Comparison of ENCODE assay signal across 1 cellular context in the genomic region with DNA sequence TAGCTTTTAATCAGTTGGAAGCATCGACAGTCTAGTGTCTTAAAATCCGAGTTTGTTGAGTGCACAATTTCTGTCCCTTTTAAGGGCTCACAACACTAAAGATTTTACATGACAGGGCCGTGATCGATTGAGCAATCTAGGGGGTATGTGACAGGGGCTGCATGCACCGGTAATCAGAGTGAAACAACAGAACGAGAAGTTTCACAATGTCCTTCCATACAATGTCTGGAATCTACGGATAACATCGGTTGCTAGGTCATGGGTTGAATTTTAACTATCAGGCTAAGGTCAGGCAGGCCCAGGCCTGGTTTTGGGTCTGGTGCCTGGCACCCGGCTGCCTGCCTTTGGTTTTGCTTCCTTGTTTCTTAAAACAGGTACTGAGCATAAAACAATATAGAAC.
TF ChIP-seq lines count a peak whose summit lies in the region.
"Not testable (repeated sequence)": the region's sequence is repeated elsewhere in the genome, so short reads cannot be mapped to it uniquely, and the experiment has no call there.

No MANE protein-coding gene starts in this region.

TF ChIP-seq in HepG2, 621 proteins besides CTCF, POLR2A, EP300 and RAD21 (continued from another document and continues in another):
- TF ChIP-seq MIER3 (CRISPR knock-in tag; IDR thresholded peaks at IDR 0.05; ENCODE audit: borderline replicate concordance) (peak; percentile 38; the same call in 1 of the 2 replicates), CEBPB (IDR thresholded peaks at IDR 0.05; ENCODE audit: borderline replicate concordance, low read depth, low read length) (peak; percentile 93), PAXIP1 (CRISPR knock-in tag; conservative IDR thresholded peaks at IDR 0.05) (peak; percentile 77), ZMYM3 (CRISPR knock-in tag; IDR thresholded peaks at IDR 0.05) (peak; percentile 56; the same call in 1 of the 2 replicates), GATAD1 (CRISPR knock-in tag; IDR thresholded peaks at IDR 0.05) (peak; percentile 33; the same call in 1 of the 2 replicates), TBX2 (CRISPR knock-in tag; IDR thresholded peaks at IDR 0.05; ENCODE audit: borderline replicate concordance) (peak; percentile 56; the same call in 1 of the 2 replicates), THAP11 (CRISPR knock-in tag; IDR thresholded peaks at IDR 0.05) (0 out of 2 replicates have a peak, but pooled peaks have one; percentile 13), FOXA1 (CRISPR knock-in tag; IDR thresholded peaks at IDR 0.05) (peak; percentile 30; the same call in 1 of the 2 replicates), CREM (IDR thresholded peaks at IDR 0.05) (0 out of 2 replicates have a peak, but pooled peaks have one; percentile 25), ZNF3 (CRISPR knock-in tag; IDR thresholded peaks at IDR 0.05) (peak; percentile 99), CEBPG (CRISPR knock-in tag; IDR thresholded peaks at IDR 0.05) (peak; percentile 97), ZFP90 (CRISPR knock-in tag; IDR thresholded peaks at IDR 0.05; ENCODE audit: borderline replicate concordance) (0 out of 2 replicates have a peak, but pooled peaks have one; percentile 51), TGIF2 (CRISPR knock-in tag; IDR thresholded peaks at IDR 0.05) (peak; percentile 83; the same call in 1 of the 2 replicates), TARDBP (CRISPR knock-in tag; IDR thresholded peaks at IDR 0.05) (peak; percentile 51; the same call in 1 of the 2 replicates), ZNF331 (CRISPR knock-in tag; IDR thresholded peaks at IDR 0.05) (peak; percentile 61), SALL2 (CRISPR knock-in tag; IDR thresholded peaks at IDR 0.05) (0 out of 2 replicates have a peak, but pooled peaks have one; percentile 50), SAP130 (CRISPR knock-in tag; IDR thresholded peaks at IDR 0.05; ENCODE audit: low read depth) (peak; percentile 81), ONECUT2 (CRISPR knock-in tag; IDR thresholded peaks at IDR 0.05) (peak; percentile 50; the same call in 1 of the 2 replicates), ASH2L (IDR thresholded peaks at IDR 0.05; ENCODE audit: insufficient read length, low read depth, low read length) (peak; percentile 58), HOXD1 (CRISPR knock-in tag; IDR thresholded peaks at IDR 0.05) (peak; percentile 83), ZNF12 (CRISPR knock-in tag; IDR thresholded peaks at IDR 0.05) (peak; percentile 80), KLF16 (CRISPR knock-in tag; IDR thresholded peaks at IDR 0.05) (0 out of 4 replicates have a peak, but pooled peaks of 1 of the 2 experiments have one; percentile 39), NCOA2 (CRISPR knock-in tag; IDR thresholded peaks at IDR 0.05) (peak; percentile 68), ZNF614 (CRISPR knock-in tag; IDR thresholded peaks at IDR 0.05; ENCODE audit: borderline replicate concordance) (peak; percentile 77; the same call in 1 of the 2 replicates), TBL1XR1 (IDR thresholded peaks at IDR 0.05; ENCODE audit: borderline replicate concordance, low read length, partially characterized antibody) (peak; percentile 26), RXRA (CRISPR knock-in tag; IDR thresholded peaks at IDR 0.05) (peak; percentile 52; the same call in 1 of the 2 replicates), HOXA3 (CRISPR knock-in tag; IDR thresholded peaks at IDR 0.05) (peak; percentile 34; the same call in 1 of the 2 replicates)
- TF ChIP-seq, protein P1, sequence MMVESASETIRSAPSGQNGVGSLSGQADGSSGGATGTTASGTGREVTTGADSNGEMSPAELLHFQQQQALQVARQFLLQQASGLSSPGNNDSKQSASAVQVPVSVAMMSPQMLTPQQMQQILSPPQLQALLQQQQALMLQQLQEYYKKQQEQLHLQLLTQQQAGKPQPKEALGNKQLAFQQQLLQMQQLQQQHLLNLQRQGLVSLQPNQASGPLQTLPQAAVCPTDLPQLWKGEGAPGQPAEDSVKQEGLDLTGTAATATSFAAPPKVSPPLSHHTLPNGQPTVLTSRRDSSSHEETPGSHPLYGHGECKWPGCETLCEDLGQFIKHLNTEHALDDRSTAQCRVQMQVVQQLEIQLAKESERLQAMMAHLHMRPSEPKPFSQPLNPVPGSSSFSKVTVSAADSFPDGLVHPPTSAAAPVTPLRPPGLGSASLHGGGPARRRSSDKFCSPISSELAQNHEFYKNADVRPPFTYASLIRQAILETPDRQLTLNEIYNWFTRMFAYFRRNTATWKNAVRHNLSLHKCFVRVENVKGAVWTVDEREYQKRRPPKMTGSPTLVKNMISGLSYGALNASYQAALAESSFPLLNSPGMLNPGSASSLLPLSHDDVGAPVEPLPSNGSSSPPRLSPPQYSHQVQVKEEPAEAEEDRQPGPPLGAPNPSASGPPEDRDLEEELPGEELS (CRISPR knock-in tag; IDR thresholded peaks at IDR 0.05): peak; percentile 83
- TF ChIP-seq, protein P2, sequence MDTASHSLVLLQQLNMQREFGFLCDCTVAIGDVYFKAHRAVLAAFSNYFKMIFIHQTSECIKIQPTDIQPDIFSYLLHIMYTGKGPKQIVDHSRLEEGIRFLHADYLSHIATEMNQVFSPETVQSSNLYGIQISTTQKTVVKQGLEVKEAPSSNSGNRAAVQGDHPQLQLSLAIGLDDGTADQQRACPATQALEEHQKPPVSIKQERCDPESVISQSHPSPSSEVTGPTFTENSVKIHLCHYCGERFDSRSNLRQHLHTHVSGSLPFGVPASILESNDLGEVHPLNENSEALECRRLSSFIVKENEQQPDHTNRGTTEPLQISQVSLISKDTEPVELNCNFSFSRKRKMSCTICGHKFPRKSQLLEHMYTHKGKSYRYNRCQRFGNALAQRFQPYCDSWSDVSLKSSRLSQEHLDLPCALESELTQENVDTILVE (CRISPR knock-in tag; IDR thresholded peaks at IDR 0.05): peak; percentile 47; the same call in 1 of the 2 replicates
- TF ChIP-seq, protein P3, sequence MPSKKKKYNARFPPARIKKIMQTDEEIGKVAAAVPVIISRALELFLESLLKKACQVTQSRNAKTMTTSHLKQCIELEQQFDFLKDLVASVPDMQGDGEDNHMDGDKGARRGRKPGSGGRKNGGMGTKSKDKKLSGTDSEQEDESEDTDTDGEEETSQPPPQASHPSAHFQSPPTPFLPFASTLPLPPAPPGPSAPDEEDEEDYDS (CRISPR knock-in tag; IDR thresholded peaks at IDR 0.05): 0 out of 2 replicates have a peak, but pooled peaks have one; percentile 10
- not testable (repeated sequence) for TF ChIP-seq FOXA1 (IDR thresholded peaks at IDR 0.05); CREM (CRISPR knock-in tag; IDR thresholded peaks at IDR 0.05)
- TF ChIP-seq, protein P4, sequence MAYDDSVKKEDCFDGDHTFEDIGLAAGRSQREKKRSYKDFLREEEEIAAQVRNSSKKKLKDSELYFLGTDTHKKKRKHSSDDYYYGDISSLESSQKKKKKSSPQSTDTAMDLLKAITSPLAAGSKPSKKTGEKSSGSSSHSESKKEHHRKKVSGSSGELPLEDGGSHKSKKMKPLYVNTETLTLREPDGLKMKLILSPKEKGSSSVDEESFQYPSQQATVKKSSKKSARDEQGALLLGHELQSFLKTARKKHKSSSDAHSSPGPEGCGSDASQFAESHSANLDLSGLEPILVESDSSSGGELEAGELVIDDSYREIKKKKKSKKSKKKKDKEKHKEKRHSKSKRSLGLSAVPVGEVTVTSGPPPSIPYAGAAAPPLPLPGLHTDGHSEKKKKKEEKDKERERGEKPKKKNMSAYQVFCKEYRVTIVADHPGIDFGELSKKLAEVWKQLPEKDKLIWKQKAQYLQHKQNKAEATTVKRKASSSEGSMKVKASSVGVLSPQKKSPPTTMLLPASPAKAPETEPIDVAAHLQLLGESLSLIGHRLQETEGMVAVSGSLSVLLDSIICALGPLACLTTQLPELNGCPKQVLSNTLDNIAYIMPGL (CRISPR knock-in tag; IDR thresholded peaks at IDR 0.05; ENCODE audit: borderline replicate concordance in 1 of 2, low read depth in 1 of 2): 0 out of 4 replicates have a peak, but pooled peaks of 1 of the 2 experiments have one; percentile 4
- TF ChIP-seq, protein P5, sequence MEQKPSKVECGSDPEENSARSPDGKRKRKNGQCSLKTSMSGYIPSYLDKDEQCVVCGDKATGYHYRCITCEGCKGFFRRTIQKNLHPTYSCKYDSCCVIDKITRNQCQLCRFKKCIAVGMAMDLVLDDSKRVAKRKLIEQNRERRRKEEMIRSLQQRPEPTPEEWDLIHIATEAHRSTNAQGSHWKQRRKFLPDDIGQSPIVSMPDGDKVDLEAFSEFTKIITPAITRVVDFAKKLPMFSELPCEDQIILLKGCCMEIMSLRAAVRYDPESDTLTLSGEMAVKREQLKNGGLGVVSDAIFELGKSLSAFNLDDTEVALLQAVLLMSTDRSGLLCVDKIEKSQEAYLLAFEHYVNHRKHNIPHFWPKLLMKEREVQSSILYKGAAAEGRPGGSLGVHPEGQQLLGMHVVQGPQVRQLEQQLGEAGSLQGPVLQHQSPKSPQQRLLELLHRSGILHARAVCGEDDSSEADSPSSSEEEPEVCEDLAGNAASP (CRISPR knock-in tag; IDR thresholded peaks at IDR 0.05; ENCODE audit: borderline replicate concordance): peak; percentile 35; the same call in 1 of the 2 replicates
- TF ChIP-seq, protein P6, sequence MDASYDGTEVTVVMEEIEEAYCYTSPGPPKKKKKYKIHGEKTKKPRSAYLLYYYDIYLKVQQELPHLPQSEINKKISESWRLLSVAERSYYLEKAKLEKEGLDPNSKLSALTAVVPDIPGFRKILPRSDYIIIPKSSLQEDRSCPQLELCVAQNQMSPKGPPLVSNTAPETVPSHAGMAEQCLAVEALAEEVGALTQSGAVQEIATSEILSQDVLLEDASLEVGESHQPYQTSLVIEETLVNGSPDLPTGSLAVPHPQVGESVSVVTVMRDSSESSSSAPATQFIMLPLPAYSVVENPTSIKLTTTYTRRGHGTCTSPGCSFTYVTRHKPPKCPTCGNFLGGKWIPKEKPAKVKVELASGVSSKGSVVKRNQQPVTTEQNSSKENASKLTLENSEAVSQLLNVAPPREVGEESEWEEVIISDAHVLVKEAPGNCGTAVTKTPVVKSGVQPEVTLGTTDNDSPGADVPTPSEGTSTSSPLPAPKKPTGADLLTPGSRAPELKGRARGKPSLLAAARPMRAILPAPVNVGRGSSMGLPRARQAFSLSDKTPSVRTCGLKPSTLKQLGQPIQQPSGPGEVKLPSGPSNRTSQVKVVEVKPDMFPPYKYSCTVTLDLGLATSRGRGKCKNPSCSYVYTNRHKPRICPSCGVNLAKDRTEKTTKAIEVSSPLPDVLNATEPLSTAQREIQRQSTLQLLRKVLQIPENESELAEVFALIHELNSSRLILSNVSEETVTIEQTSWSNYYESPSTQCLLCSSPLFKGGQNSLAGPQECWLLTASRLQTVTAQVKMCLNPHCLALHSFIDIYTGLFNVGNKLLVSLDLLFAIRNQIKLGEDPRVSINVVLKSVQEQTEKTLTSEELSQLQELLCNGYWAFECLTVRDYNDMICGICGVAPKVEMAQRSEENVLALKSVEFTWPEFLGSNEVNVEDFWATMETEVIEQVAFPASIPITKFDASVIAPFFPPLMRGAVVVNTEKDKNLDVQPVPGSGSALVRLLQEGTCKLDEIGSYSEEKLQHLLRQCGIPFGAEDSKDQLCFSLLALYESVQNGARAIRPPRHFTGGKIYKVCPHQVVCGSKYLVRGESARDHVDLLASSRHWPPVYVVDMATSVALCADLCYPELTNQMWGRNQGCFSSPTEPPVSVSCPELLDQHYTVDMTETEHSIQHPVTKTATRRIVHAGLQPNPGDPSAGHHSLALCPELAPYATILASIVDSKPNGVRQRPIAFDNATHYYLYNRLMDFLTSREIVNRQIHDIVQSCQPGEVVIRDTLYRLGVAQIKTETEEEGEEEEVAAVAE (CRISPR knock-in tag; IDR thresholded peaks at IDR 0.05; ENCODE audit: borderline replicate concordance): peak; percentile 24; the same call in 1 of the 2 replicates
- TF ChIP-seq, protein P7, sequence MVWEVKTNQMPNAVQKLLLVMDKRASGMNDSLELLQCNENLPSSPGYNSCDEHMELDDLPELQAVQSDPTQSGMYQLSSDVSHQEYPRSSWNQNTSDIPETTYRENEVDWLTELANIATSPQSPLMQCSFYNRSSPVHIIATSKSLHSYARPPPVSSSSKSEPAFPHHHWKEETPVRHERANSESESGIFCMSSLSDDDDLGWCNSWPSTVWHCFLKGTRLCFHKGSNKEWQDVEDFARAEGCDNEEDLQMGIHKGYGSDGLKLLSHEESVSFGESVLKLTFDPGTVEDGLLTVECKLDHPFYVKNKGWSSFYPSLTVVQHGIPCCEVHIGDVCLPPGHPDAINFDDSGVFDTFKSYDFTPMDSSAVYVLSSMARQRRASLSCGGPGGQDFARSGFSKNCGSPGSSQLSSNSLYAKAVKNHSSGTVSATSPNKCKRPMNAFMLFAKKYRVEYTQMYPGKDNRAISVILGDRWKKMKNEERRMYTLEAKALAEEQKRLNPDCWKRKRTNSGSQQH (CRISPR knock-in tag; IDR thresholded peaks at IDR 0.05; ENCODE audit: low read depth): peak; percentile 32; the same call in 1 of the 2 replicates
- TF ChIP-seq, protein P8, sequence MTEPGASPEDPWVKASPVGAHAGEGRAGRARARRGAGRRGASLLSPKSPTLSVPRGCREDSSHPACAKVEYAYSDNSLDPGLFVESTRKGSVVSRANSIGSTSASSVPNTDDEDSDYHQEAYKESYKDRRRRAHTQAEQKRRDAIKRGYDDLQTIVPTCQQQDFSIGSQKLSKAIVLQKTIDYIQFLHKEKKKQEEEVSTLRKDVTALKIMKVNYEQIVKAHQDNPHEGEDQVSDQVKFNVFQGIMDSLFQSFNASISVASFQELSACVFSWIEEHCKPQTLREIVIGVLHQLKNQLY (CRISPR knock-in tag; IDR thresholded peaks at IDR 0.05): 0 out of 2 replicates have a peak, but pooled peaks have one; percentile 33
